Comparison of ENCODE assay signal across 2 cellular contexts in the genomic region with DNA sequence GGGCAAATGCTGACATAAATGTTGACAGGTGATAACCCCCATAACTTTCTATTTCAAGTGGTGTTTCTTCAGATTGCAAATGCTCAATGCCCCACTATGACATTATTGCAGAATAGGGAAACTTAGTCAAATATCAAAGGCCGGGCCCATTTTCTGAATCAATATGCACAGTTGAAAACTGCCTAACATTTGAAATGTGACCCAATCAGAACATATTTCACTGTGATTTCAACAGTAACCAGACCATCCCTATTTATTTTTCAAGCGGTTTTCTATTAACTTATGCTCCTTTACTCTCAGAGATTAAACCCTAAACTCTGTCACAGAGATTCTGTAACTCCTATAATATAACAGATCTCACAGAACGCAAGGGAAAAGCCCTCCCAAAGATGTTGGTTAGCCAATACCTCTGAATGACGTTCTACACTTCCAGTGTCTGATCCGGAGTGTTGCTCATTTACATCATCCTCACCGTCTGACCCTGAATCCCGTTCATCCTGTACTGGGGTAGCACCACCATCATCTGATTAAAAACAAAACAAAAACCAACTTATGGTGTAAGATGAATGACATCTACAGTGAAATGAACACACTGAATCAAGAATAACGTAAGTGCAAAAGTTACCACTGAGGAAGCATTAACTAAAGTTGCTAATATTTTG.
TF ChIP-seq lines count a peak whose summit lies in the region.

No MANE protein-coding gene starts in this region.

TF ChIP-seq in A549, 52 proteins besides CTCF, POLR2A, EP300 and RAD21:
- TF ChIP-seq NPAS2 (CRISPR knock-in tag; IDR thresholded peaks at IDR 0.05; ENCODE audit: borderline replicate concordance) (no peak), TP53 (CRISPR knock-in tag; IDR thresholded peaks at IDR 0.05) (no peak), HOXB13 (CRISPR knock-in tag; IDR thresholded peaks at IDR 0.05; ENCODE audit: low read depth) (no peak), CBX2 (IDR thresholded peaks at IDR 0.05; ENCODE audit: borderline replicate concordance, low read depth) (no peak), KDM5A (IDR thresholded peaks at IDR 0.05) (no peak), KDM1A (IDR thresholded peaks at IDR 0.05; ENCODE audit: low read depth) (no peak), EHF (CRISPR knock-in tag; IDR thresholded peaks at IDR 0.05) (no peak)
- TF ChIP-seq, protein P1, sequence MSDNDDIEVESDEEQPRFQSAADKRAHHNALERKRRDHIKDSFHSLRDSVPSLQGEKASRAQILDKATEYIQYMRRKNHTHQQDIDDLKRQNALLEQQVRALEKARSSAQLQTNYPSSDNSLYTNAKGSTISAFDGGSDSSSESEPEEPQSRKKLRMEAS (IDR thresholded peaks at IDR 0.05) = no peak
- TF ChIP-seq, protein P2, sequence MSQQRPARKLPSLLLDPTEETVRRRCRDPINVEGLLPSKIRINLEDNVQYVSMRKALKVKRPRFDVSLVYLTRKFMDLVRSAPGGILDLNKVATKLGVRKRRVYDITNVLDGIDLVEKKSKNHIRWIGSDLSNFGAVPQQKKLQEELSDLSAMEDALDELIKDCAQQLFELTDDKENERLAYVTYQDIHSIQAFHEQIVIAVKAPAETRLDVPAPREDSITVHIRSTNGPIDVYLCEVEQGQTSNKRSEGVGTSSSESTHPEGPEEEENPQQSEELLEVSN (IDR thresholded peaks at IDR 0.05; ENCODE audit: borderline replicate concordance, low read depth) = no peak

TF ChIP-seq in HepG2, 621 proteins besides CTCF, POLR2A, EP300 and RAD21:
- TF ChIP-seq CHCHD3 (CRISPR knock-in tag; IDR thresholded peaks at IDR 0.05) (no peak), CCAR2 (optimal IDR thresholded peaks at IDR 0.05; ENCODE audit: low read depth, low read length) (no peak), TARDBP (CRISPR knock-in tag; IDR thresholded peaks at IDR 0.05) (no peak), ZNF3 (CRISPR knock-in tag; IDR thresholded peaks at IDR 0.05) (no peak), PAF1 (CRISPR knock-in tag; IDR thresholded peaks at IDR 0.05) (no peak)
- TF ChIP-seq, protein P3, sequence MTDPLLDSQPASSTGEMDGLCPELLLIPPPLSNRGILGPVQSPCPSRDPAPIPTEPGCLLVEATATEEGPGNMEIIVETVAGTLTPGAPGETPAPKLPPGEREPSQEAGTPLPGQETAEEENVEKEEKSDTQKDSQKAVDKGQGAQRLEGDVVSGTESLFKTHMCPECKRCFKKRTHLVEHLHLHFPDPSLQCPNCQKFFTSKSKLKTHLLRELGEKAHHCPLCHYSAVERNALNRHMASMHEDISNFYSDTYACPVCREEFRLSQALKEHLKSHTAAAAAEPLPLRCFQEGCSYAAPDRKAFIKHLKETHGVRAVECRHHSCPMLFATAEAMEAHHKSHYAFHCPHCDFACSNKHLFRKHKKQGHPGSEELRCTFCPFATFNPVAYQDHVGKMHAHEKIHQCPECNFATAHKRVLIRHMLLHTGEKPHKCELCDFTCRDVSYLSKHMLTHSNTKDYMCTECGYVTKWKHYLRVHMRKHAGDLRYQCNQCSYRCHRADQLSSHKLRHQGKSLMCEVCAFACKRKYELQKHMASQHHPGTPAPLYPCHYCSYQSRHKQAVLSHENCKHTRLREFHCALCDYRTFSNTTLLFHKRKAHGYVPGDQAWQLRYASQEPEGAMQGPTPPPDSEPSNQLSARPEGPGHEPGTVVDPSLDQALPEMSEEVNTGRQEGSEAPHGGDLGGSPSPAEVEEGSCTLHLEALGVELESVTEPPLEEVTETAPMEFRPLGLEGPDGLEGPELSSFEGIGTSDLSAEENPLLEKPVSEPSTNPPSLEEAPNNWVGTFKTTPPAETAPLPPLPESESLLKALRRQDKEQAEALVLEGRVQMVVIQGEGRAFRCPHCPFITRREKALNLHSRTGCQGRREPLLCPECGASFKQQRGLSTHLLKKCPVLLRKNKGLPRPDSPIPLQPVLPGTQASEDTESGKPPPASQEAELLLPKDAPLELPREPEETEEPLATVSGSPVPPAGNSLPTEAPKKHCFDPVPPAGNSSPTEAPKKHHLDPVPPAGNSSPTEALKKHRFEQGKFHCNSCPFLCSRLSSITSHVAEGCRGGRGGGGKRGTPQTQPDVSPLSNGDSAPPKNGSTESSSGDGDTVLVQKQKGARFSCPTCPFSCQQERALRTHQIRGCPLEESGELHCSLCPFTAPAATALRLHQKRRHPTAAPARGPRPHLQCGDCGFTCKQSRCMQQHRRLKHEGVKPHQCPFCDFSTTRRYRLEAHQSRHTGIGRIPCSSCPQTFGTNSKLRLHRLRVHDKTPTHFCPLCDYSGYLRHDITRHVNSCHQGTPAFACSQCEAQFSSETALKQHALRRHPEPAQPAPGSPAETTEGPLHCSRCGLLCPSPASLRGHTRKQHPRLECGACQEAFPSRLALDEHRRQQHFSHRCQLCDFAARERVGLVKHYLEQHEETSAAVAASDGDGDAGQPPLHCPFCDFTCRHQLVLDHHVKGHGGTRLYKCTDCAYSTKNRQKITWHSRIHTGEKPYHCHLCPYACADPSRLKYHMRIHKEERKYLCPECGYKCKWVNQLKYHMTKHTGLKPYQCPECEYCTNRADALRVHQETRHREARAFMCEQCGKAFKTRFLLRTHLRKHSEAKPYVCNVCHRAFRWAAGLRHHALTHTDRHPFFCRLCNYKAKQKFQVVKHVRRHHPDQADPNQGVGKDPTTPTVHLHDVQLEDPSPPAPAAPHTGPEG (CRISPR knock-in tag; IDR thresholded peaks at IDR 0.05) = no peak
- TF ChIP-seq, protein P4, sequence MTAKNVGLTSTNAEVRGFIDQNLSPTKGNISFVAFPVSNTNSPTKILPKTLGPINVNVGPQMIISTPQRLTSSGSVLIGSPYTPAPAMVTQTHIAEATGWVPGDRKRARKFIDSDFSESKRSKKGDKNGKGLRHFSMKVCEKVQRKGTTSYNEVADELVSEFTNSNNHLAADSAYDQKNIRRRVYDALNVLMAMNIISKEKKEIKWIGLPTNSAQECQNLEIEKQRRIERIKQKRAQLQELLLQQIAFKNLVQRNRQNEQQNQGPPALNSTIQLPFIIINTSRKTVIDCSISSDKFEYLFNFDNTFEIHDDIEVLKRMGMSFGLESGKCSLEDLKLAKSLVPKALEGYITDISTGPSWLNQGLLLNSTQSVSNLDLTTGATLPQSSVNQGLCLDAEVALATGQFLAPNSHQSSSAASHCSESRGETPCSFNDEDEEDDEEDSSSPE (CRISPR knock-in tag; IDR thresholded peaks at IDR 0.05) = no peak
